In the genomic region with DNA sequence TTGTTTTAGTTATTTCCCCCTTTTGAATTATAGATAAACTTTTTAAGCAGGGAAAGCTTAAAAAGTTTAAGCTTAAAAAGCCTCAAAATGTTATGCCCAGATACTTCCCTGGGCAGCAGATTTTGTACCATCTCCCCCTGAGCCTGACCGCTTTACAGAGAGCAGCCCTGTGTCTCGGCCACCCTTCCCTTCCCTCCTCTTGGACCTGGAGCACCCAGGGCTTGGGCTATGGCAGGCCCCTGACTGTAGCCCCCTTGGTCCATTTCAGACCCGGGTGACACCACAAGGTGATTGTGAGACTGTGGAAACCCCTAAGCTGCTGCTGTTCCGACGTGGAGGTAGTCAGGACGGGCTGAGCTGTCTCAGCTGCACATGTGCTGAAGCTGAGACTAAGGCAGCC, we compare ENCODE assay signal across 30 cellular contexts.
"Had no signal": no experiment of that assay in that cellular context is flagged by ENCODE, and none has a peak within 500 bp of the region (broad histone marks: within the 10 kb centered on the region; RNA-seq: fewer than 3 reads in every experiment).

No MANE protein-coding gene starts in this region.

- H3K27ac ChIP-seq: Peyer's patch, SJSA1 had no signal

- H3K36me3 ChIP-seq: SJSA1 had no signal

- DNase-seq: activated B cell treated with CpG ODN at 0.5 μM for 24 hours; activated CD4-positive, alpha-beta memory T cell treated with anti-CD3 and anti-CD28 coated beads, Interleukin-2, amount 10 ng/mL, durations not matched to agents 7 days and 5 days; activated CD4-positive, alpha-beta T cell treated with anti-CD3 and anti-CD28 coated beads for 4 hours; activated CD4-positive, CD25-positive, alpha-beta regulatory T cell treated with anti-CD3 and anti-CD28 coated beads, Interleukin-2, amount 50 U/mL, for 72 hours; activated CD8-positive, alpha-beta memory T cell treated with anti-CD3 and anti-CD28 coated beads for 24 hours; activated CD8-positive, alpha-beta memory T cell treated with anti-CD3 and anti-CD28 coated beads, Interleukin-2, amount 10 ng/mL, durations not matched to agents 7 days and 5 days; activated CD8-positive, alpha-beta memory T cell treated with anti-CD3 and anti-CD28 coated beads, Interleukin-2, amount 50 U/mL, for 48 hours; activated effector memory CD4-positive, alpha-beta T cell treated with Interleukin-2 at 50 U/mL for 16 hours; activated naive CD4-positive, alpha-beta T cell treated with anti-CD3 and anti-CD28 coated beads, Interleukin-2, amount 10 ng/mL, durations not matched to agents 7 days and 5 days; activated naive CD8-positive, alpha-beta T cell treated with anti-CD3 and anti-CD28 coated beads, Interleukin-2, amount 50 U/mL, for 24 hours; activated T-cell treated with anti-CD3 and anti-CD28 coated beads, Interleukin-2, amount 50 U/mL, for 48 hours; anterior cingulate cortex; caudate nucleus; KG1; MM.1S; MV-4-11; NCI-H1092; NCI-H1436 treated with DMSO at 0.1 percent for 48 hours; NCI-H187 treated with DMSO at 0.1 percent for 48 hours; NCI-H2227 treated with DMSO at 0.1 percent for 48 hours; NCI-H446; NCI-H510A treated with DMSO at 0.1 percent for 48 hours; NCI-H526 treated with DMSO at 0.1 percent for 48 hours; Peyer's patch; RPMI8226; SHP77 treated with DMSO at 0.1 percent for 48 hours; SK-N-SH had no signal

- H3K4me3 ChIP-seq: Peyer's patch, SJSA1 had no signal

- ATAC-seq: activated CD8-positive, alpha-beta memory T cell treated with anti-CD3 and anti-CD28 coated beads, Interleukin-2, amount 10 ng/mL, durations not matched to agents 7 days and 5 days; activated naive CD8-positive, alpha-beta T cell treated with anti-CD3 and anti-CD28 coated beads, Interleukin-2, amount 50 U/mL, for 24 hours had no signal

- FAIRE-seq: bronchial epithelial cell, TTC549 had no signal

- H3K9me3 ChIP-seq: Peyer's patch, SJSA1, SK-N-SH had no signal

- H3K4me2 ChIP-seq: SK-N-SH had no signal

- H3K4me1 ChIP-seq: Peyer's patch, SJSA1 had no signal

- H3K27me3 ChIP-seq: Peyer's patch, SJSA1 had no signal

- H3K9ac ChIP-seq: SK-N-SH had no signal
